ENCODE assay signal across 1 cellular context in genomic region chr6:130156908-130157307, GRCh38.
TF ChIP-seq lines count a peak whose summit lies in the region.

No MANE protein-coding gene starts in this region.

TF ChIP-seq in HEK293, 187 proteins besides CTCF, POLR2A, EP300 and RAD21 (continued from another document):
- peak; percentile 48; the same call in 1 of the 2 replicates for TF ChIP-seq ZNF560 (tag by site-specific recombination; IDR thresholded peaks at IDR 0.05; ENCODE audit: borderline replicate concordance)
- peak; percentile 54; the same call in 1 of the 2 replicates for TF ChIP-seq ZXDB (tag by site-specific recombination; IDR thresholded peaks at IDR 0.05)
- TF ChIP-seq ZNF202 (tag by site-specific recombination; IDR thresholded peaks at IDR 0.05; ENCODE audit: borderline replicate concordance), result peak; percentile 73; the same call in 1 of the 2 replicates
- TF ChIP-seq ZNF654 (tag by site-specific recombination; IDR thresholded peaks at IDR 0.05; ENCODE audit: low read depth), result peak; percentile 19; the same call in 1 of the 2 replicates
- TF ChIP-seq ZNF558 (tag by site-specific recombination; IDR thresholded peaks at IDR 0.05), result 0 out of 2 replicates have a peak, but pooled peaks have one; percentile 46
- TF ChIP-seq ZNF394 (tag by site-specific recombination; IDR thresholded peaks at IDR 0.05; ENCODE audit: borderline replicate concordance), result peak; percentile 90
- 0 out of 2 replicates have a peak, but pooled peaks have one; percentile 54 for TF ChIP-seq ZFP37 (tag by site-specific recombination; IDR thresholded peaks at IDR 0.05)
- TF ChIP-seq ZNF768 (tag by site-specific recombination; IDR thresholded peaks at IDR 0.05), result no peak
- peak; percentile 47; the same call in 1 of the 2 replicates for TF ChIP-seq MYNN (tag by site-specific recombination; IDR thresholded peaks at IDR 0.05; ENCODE audit: borderline replicate concordance)
- TF ChIP-seq TSHZ1 (tag by site-specific recombination; IDR thresholded peaks at IDR 0.05; ENCODE audit: borderline replicate concordance), result no peak
- TF ChIP-seq OVOL3 (tag by site-specific recombination; IDR thresholded peaks at IDR 0.05), result no peak
- peak; percentile 91 for TF ChIP-seq ZNF555 (tag by site-specific recombination; conservative IDR thresholded peaks at IDR 0.05)
- TF ChIP-seq ZNF510 (tag by site-specific recombination; IDR thresholded peaks at IDR 0.05; ENCODE audit: insufficient replicate concordance), result peak; percentile 64
- no peak for TF ChIP-seq PRDM1 (tag by site-specific recombination; IDR thresholded peaks at IDR 0.05)
- TF ChIP-seq REST (tag by site-specific recombination; IDR thresholded peaks at IDR 0.05), result peak; percentile 69
